ENCODE assay signal across 22 cellular contexts in the genomic region with DNA sequence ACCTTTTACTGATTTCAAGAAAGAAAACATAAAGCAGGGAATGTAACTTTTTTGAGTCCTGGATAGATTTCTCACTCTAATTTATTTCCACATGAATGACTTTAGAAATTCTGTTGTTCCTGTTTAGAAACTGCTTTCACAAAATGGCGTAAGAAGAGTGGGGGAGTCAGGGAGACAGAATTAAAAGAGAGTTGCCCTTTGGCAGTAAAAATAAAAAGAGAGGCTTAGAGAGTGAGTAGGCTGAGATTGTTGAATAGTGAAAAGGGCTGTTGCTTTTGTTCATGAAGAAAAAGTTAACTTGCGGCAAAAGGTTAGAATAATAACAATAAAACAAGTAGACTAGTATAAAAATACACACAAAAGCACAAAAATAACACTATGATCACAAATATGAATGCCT.
"Had no signal": no experiment of that assay in that cellular context is flagged by ENCODE, and none has a peak within 500 bp of the region (broad histone marks: within the 10 kb centered on the region; RNA-seq: fewer than 3 reads in every experiment).

No MANE protein-coding gene starts in this region.

- DNase-seq: IMR-90, Karpas-422, KG1, MM.1S, NCI-H1092, NCI-H1105 treated with DMSO at 0.1 percent for 48 hours, NCI-H1417 treated with DMSO at 0.1 percent for 48 hours, NCI-H146, NCI-H1694 treated with DMSO at 0.1 percent for 48 hours, NCI-H2029, NCI-H2081 treated with DMSO at 0.1 percent for 48 hours, NCI-H2171, NCI-H226, NCI-H446, NCI-H510A, NCI-H524 treated with DMSO at 0.1 percent for 48 hours, NCI-H69, NCI-H774, PC-3, SHP77, SK-N-SH had no signal

- H3K9me3 ChIP-seq: SK-N-SH had no signal

- H3K27ac ChIP-seq: RWPE1 had no signal
